13 cellular contexts compared by ENCODE assay signal in genomic region chr7:1843271-1843861, GRCh38.
A peak's percentile ranks its signal among the peaks of the same experiment; 100 is the strongest.
DNase-seq lines count a peak whose midpoint lies in the region; TF ChIP-seq lines count a peak whose summit lies in the region.
"Had no signal": no experiment of that assay in that cellular context is flagged by ENCODE, and none has a peak within 500 bp of the region (broad histone marks: within the 10 kb centered on the region; RNA-seq: fewer than 3 reads in every experiment).

No MANE protein-coding gene starts in this region.

- peak overlapping the region; percentile 28 for H3K27ac ChIP-seq in smooth muscle cell (ENCODE audit: low read depth)
- no peak overlapping the region for H3K27ac ChIP-seq in OCI-LY7 (ENCODE audit: low read depth, low read length, poor library complexity, severe bottlenecking)
- H3K27ac ChIP-seq: esophagus squamous epithelium, parathyroid adenoma had no signal

- TF ChIP-seq CTCF in fibroblast of villous mesenchyme (IDR thresholded peaks at IDR 0.05; ENCODE audit: insufficient read depth, low read depth, low read length) (no peak), smooth muscle cell (IDR thresholded peaks at IDR 0.05; ENCODE audit: borderline replicate concordance, insufficient read depth, poor library complexity, severe bottlenecking) (no peak), OCI-LY7 (conservative IDR thresholded peaks at IDR 0.05; ENCODE audit: low read length) (no peak), BE2C (IDR thresholded peaks at IDR 0.05; ENCODE audit: low read depth, low read length) (no peak)

- H3K9me2 ChIP-seq in OCI-LY7 (ENCODE audit: insufficient read depth, low read length), result no peaks in the 10 kb centered on the region

- no peak overlapping the region for H3K4me3 ChIP-seq in fibroblast of villous mesenchyme (ENCODE audit: low read depth, low read length)
- H3K4me3 ChIP-seq in smooth muscle cell, result no peak overlapping the region
- no peak overlapping the region for H3K4me3 ChIP-seq in OCI-LY7 (ENCODE audit: low read depth, low read length, poor library complexity, severe bottlenecking)
- H3K4me3 ChIP-seq in BE2C (ENCODE audit: low read depth, low read length), result no peak overlapping the region
- H3K4me3 ChIP-seq: esophagus squamous epithelium had no signal

- no peaks in the 10 kb centered on the region for H3K36me3 ChIP-seq in smooth muscle cell (ENCODE audit: low read depth)
- H3K36me3 ChIP-seq in OCI-LY7 (ENCODE audit: insufficient read depth, low read length), result no peaks in the 10 kb centered on the region
- H3K36me3 ChIP-seq in BE2C, result no peaks in the 10 kb centered on the region
- H3K36me3 ChIP-seq: esophagus squamous epithelium had no signal

- CTCF ChIA-PET in OCI-LY7 (lab: Charles Lee; ENCODE audit: unreplicated experiment), result interaction anchor here (0.6 kb wide), 1 partner anchor 261 kb away, joined by 4 read pairs; no protein-coding TSS in a partner anchor

- POLR2A ChIA-PET in OCI-LY7 (lab: Charles Lee), result interaction anchor here (0.6 kb wide), 1 partner anchor 304 kb away, joined by 3 read pairs; no protein-coding TSS in a partner anchor

- BruUV-seq in OCI-LY7 (replicated peaks; lab: Mats Ljungman, UMichigan), result no TSS peak

- peak overlapping the region; percentile 1 for H3K4me2 ChIP-seq in smooth muscle cell
- no peak overlapping the region for H3K4me2 ChIP-seq in OCI-LY7 (ENCODE audit: low read length)

- H3K4me1 ChIP-seq in smooth muscle cell (ENCODE audit: low read depth), result no peaks in the 10 kb centered on the region
- H3K4me1 ChIP-seq in OCI-LY7 (ENCODE audit: insufficient read depth, low read length, poor library complexity, severe bottlenecking), result peaks cover 7% of the 10 kb centered on the region
- peaks cover 8% of the 10 kb centered on the region for H3K4me1 ChIP-seq in BE2C
- H3K4me1 ChIP-seq: esophagus squamous epithelium, parathyroid adenoma had no signal

- H3K27me3 ChIP-seq in smooth muscle cell (ENCODE audit: low read depth) (no peaks in the 10 kb centered on the region), BE2C (no peaks in the 10 kb centered on the region)
- H3K27me3 ChIP-seq: esophagus squamous epithelium had no signal

- H4K20me1 ChIP-seq in smooth muscle cell (ENCODE audit: low read depth) (no peaks in the 10 kb centered on the region), OCI-LY7 (ENCODE audit: insufficient read depth, low read length) (no peaks in the 10 kb centered on the region)

- no peak overlapping the region for H2AFZ ChIP-seq in smooth muscle cell (ENCODE audit: low read depth)
- H2AFZ ChIP-seq in OCI-LY7 (ENCODE audit: low read length), result no peak overlapping the region
- H2AFZ ChIP-seq: parathyroid adenoma had no signal

- H3K9ac ChIP-seq in smooth muscle cell (ENCODE audit: low read depth), result no peak overlapping the region
- H3K9ac ChIP-seq: parathyroid adenoma had no signal

- no peaks in the 10 kb centered on the region for H3F3A ChIP-seq in smooth muscle cell (ENCODE audit: low read depth)

- WGBS in smooth muscle cell (ENCODE audit: low lambda C conversion rate), result 80% methylated on average over 26 of the region's 26 CpGs

- intact Hi-C loops in OCI-LY7 (cut with micrococcal nuclease; ENCODE audit: unreplicated experiment), result no loop called here

- DNase-seq in activated effector memory CD4-positive, alpha-beta T cell treated with anti-CD3 and anti-CD28 coated beads, Interleukin-2, amount 50 U/mL, for 16 hours, result peak; percentile 41
- DNase-seq in activated effector memory CD4-positive, alpha-beta T cell treated with Interleukin-2 at 50 U/mL for 16 hours, result no peak
- DNase-seq in NOMO-1 treated with dmso at 0.1 percent for 144 hours (lab: John Stamatoyannopoulos, UW; ENCODE audit: unreplicated experiment) (peak; percentile 90), fibroblast of villous mesenchyme (ENCODE audit: low read depth) (peak; percentile 17), smooth muscle cell (lab: John Stamatoyannopoulos, UW; ENCODE audit: unreplicated experiment) (no peak), OCI-LY7 (ENCODE audit: low spot score) (no peak), COLO829 (ENCODE audit: low spot score) (no peak), BE2C (no peak)
- DNase-seq: activated T-cell treated with anti-CD3 and anti-CD28 coated beads for 4 hours, esophagus squamous epithelium, MM.1S, NCI-H774 had no signal

- no peaks in the 10 kb centered on the region for H3K79me2 ChIP-seq in smooth muscle cell (ENCODE audit: low read depth)
- H3K79me2 ChIP-seq in OCI-LY7 (ENCODE audit: insufficient read depth, low read depth, low read length), result no peaks in the 10 kb centered on the region
- H3K79me2 ChIP-seq: parathyroid adenoma had no signal

- H3K9me3 ChIP-seq in smooth muscle cell (replicated peaks; ENCODE audit: low read depth), result no peaks in the 10 kb centered on the region
- no peaks in the 10 kb centered on the region for H3K9me3 ChIP-seq in OCI-LY7 (ENCODE audit: low read length)
- no peaks in the 10 kb centered on the region for H3K9me3 ChIP-seq in BE2C
- H3K9me3 ChIP-seq: esophagus squamous epithelium had no signal

Comparison
In these comparisons a context has a peak if more than half of its experiments do, and no peak if none do; other contexts are left out.
1. DNase-seq: peak in activated effector memory CD4-positive, alpha-beta T cell treated with anti-CD3 and anti-CD28 coated beads, Interleukin-2, amount 50 U/mL, for 16 hours (single experiment), NOMO-1 treated with dmso at 0.1 percent for 144 hours (single experiment) and fibroblast of villous mesenchyme (single experiment); none in activated effector memory CD4-positive, alpha-beta T cell treated with Interleukin-2 at 50 U/mL for 16 hours (single experiment), smooth muscle cell (single experiment), OCI-LY7 (single experiment), COLO829 (single experiment) and BE2C (single experiment).